In the genomic region with DNA sequence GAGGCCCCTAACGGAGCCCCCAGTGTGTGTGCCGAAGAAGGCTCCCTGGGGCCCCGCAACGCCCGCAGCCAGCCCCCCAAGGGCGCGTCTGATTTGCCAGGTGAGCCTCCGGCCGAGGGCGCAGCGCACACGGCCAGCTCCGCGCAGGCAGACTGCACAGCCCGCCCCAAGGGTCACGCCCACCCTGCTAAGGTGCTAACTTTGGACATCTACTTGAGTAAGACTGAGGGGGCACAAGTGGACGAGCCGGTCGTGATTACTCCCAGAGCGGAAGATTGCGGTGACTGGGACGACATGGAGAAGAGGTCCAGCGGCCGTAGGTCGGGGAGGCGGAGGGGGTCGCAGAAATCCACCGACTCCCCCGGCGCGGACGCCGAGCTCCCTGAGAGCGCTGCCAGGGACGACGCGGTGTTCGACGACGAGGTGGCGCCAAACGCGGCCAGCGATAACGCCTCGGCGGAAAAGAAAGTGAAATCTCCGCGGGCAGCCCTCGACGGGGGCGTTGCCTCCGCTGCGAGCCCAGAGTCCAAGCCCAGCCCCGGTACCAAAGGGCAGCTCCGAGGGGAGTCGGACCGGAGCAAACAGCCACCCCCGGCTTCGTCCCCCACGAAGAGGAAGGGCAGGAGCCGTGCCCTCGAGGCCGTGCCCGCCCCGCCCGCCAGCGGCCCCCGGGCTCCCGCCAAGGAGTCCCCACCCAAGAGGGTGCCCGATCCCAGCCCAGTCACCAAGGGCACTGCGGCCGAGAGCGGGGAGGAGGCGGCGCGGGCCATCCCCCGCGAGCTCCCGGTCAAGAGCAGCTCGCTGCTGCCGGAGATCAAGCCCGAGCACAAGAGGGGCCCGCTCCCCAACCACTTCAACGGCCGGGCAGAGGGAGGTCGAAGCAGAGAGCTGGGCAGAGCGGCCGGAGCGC, we compare ENCODE assay signal across 8 cellular contexts.
DNase-seq lines count a peak whose midpoint lies in the region; ATAC-seq, FAIRE-seq and TF ChIP-seq lines count a peak whose summit lies in the region.

No MANE protein-coding gene starts in this region.

- peak overlapping the region; percentile 79 for H3K9ac ChIP-seq in GM12878 (ENCODE audit: control insufficient read depth, insufficient read depth, low read length)

- TF ChIP-seq EP300 in GM12878 (IDR thresholded peaks at IDR 0.05; ENCODE audit: borderline replicate concordance in 1 of 2, control insufficient read depth in 1 of 2, low read depth in 2 of 2, low read length in 2 of 2): no peak

- intact Hi-C loops in Calu3 (cut with micrococcal nuclease; ENCODE audit: unreplicated experiment): no loop called here
- intact Hi-C loops in GM12878 (cut with micrococcal nuclease; ENCODE audit: unreplicated experiment): loop anchor here (1.0 kb wide), 2 partner anchors 8 to 64 kb away; no protein-coding TSS in a partner anchor

- H3K36me3 ChIP-seq in GM12878 (ENCODE audit: control insufficient read depth in 2 of 2, insufficient read depth in 2 of 2, low read length in 1 of 2): no peaks in the 10 kb centered on the region

- no peaks in the 10 kb centered on the region for H3K27me3 Mint-ChIP-seq in Calu3 (ENCODE audit: unreplicated experiment)

- H2AFZ ChIP-seq in GM12878 (ENCODE audit: control insufficient read depth, low read depth, low read length): peak overlapping the region; percentile 45

- no peak for TF ChIP-seq CTCF in Calu3 (IDR thresholded peaks at IDR 0.05; ENCODE audit: unreplicated experiment)
- peak in 2 of 3 experiments; percentile 45 to 59; a peak in 3 of 6 replicates for TF ChIP-seq CTCF in GM12878 (IDR thresholded peaks at IDR 0.05 in 2 of 3, conservative IDR thresholded peaks at IDR 0.05 in 1 of 3; ENCODE audit: control insufficient read depth in 2 of 3, extremely low read depth in 1 of 3, insufficient read depth in 1 of 3, low read depth in 3 of 3, low read length in 3 of 3)

- BruUV-seq in Calu3 (replicated peaks; lab: Mats Ljungman, UMichigan) (no TSS peak), GM12878 (replicated peaks; lab: Mats Ljungman, UMichigan) (no TSS peak)

- H4K20me1 ChIP-seq in GM12878 (ENCODE audit: control insufficient read depth, insufficient read depth): no peaks in the 10 kb centered on the region

- FAIRE-seq in GM12878 (lab: Jason Lieb, UNC): peak; percentile 62

- WGBS in GM12878 (ENCODE audit: insufficient coverage, insufficient replicate concordance, low lambda C conversion rate, missing lambda C conversion rate): 1% methylated on average over 82 of the region's 90 CpGs

- H3K27ac ChIP-seq in GM12878 (ENCODE audit: control insufficient read depth, insufficient read depth): peak overlapping the region; percentile 90

- DNase-seq in Calu3: peak; percentile 83
- DNase-seq in HK-2 (ENCODE audit: unreplicated experiment): peak; percentile 61
- peak; percentile 62 to 84 (median 76) for DNase-seq in T-helper 1 cell
- DNase-seq in GM12878 (ENCODE audit: low read depth, low spot score): no peak
- DNase-seq in iPS-NIHi7 (ENCODE audit: extremely low spot score): peak; percentile 44
- DNase-seq in stimulated activated CD4-positive, alpha-beta T cell treated with anti-CD3 and anti-CD28 coated beads, Interleukin-12 subunit alpha, Interleukin-12 subunit beta, amount 100 ng/mL, for 4 hours: peak; percentile 65
- DNase-seq in SHP77 treated with DMSO at 0.1 percent for 48 hours (lab: John Stamatoyannopoulos, UW): no peak

- H3K4me2 ChIP-seq in GM12878 (ENCODE audit: control insufficient read depth, insufficient read depth): peak overlapping the region; percentile 95

- CTCF ChIA-PET in Calu3 (lab: Charles Lee) (interaction anchor here (0.9 to 2.0 kb wide), 6 partner anchors 11 to 65 kb away, joined by 3 to 12 read pairs (median 4); no protein-coding TSS in a partner anchor), GM12878 (lab: Yijun Ruan, JAX) (interaction anchor here (0.5 to 6.8 kb wide), 19 partner anchors 9 to 1029 kb away, joined by 3 to 79 read pairs (median 4); no protein-coding TSS in a partner anchor)

- H3K27ac Mint-ChIP-seq in Calu3 (ENCODE audit: unreplicated experiment): peak overlapping the region; percentile 73

- POLR2A ChIA-PET in GM12878 (lab: Charles Lee): interaction anchor here (0.5 to 5.6 kb wide), 5 partner anchors 9 to 1022 kb away, joined by 3 to 47 read pairs (median 3); no protein-coding TSS in a partner anchor

- no peaks in the 10 kb centered on the region for H3K9me3 Mint-ChIP-seq in Calu3 (ENCODE audit: low read depth, unreplicated experiment)

- peaks cover 55% of the 10 kb centered on the region for H3K79me2 ChIP-seq in GM12878 (ENCODE audit: control insufficient read depth, insufficient read depth, low read length)

- peaks cover 5% of the 10 kb centered on the region; the same call in 1 of the 2 replicates for H3K4me1 ChIP-seq in GM12878 (ENCODE audit: control insufficient read depth, insufficient read depth, low read length)

- ATAC-seq in GM21360 (IDR thresholded peaks at IDR 0.05; ENCODE audit: unreplicated experiment): peak; percentile 46
- ATAC-seq in GM12878: peak; percentile 75

- H3K9me3 ChIP-seq in GM12878 (replicated peaks; ENCODE audit: control insufficient read depth, insufficient read depth, low read length): no peaks in the 10 kb centered on the region

- peaks cover 11% of the 10 kb centered on the region for H3K4me1 Mint-ChIP-seq in Calu3 (ENCODE audit: low read depth, unreplicated experiment)

- no peaks in the 10 kb centered on the region; a peak in 1 of 4 replicates for H3K27me3 ChIP-seq in GM12878 (replicated peaks in 1 of 2; ENCODE audit: control insufficient read depth in 2 of 2, insufficient read depth in 2 of 2, low read length in 1 of 2)

- peaks cover 60% of the 10 kb centered on the region for H3K36me3 Mint-ChIP-seq in Calu3 (ENCODE audit: insufficient read depth, unreplicated experiment)

- TF ChIP-seq POLR2A in GM12878 (IDR thresholded peaks at IDR 0.05; ENCODE audit: low read depth, low read length): peak; percentile 57; the same call in 1 of the 2 replicates

- in situ Hi-C loops in GM12878 (cut with MboI): loop anchor here (25.0 kb wide), 1 partner anchor 1050 kb away; no protein-coding TSS in a partner anchor

- H3K4me3 ChIP-seq in GM12878: peak overlapping the region; percentile 87

- RAD21 ChIA-PET in GM12878 (lab: Charles Lee; ENCODE audit: unreplicated experiment): interaction anchor here (0.7 to 4.7 kb wide), 18 partner anchors 10 to 1081 kb away, joined by 3 to 101 read pairs (median 4); no protein-coding TSS in a partner anchor

- H3K4me3 Mint-ChIP-seq in Calu3 (ENCODE audit: low read depth, unreplicated experiment): peak overlapping the region; percentile 89

- SMC1A ChIA-PET in GM12878 (lab: Charles Lee; ENCODE audit: uncharacterized antibody, unreplicated experiment): interaction anchor here (0.8 to 6.5 kb wide), 18 partner anchors 11 to 333 kb away, joined by 3 to 109 read pairs (median 6); no protein-coding TSS in a partner anchor

- TF ChIP-seq RAD21 in GM12878 (IDR thresholded peaks at IDR 0.05; ENCODE audit: insufficient read depth, low read depth, low read length): peak; percentile 45

TF ChIP-seq in GM12878, 131 proteins besides CTCF, POLR2A, EP300 and RAD21 (continues in another document):
- TF ChIP-seq SMAD5 (IDR thresholded peaks at IDR 0.05; ENCODE audit: low read depth) (no peak), SUZ12 (IDR thresholded peaks at IDR 0.05; ENCODE audit: unreplicated experiment) (no peak), YY1 (IDR thresholded peaks at IDR 0.05; ENCODE audit: low read depth, low read length) (peak; percentile 52; the same call in 1 of the 2 replicates), MEF2B (IDR thresholded peaks at IDR 0.05; ENCODE audit: partially characterized antibody, poor library complexity, severe bottlenecking) (peak; percentile 8), LARP7 (IDR thresholded peaks at IDR 0.05) (peak; percentile 35; the same call in 1 of the 2 replicates), MXI1 (IDR thresholded peaks at IDR 0.05; ENCODE audit: low read depth, low read length) (peak; percentile 24), MEF2A (IDR thresholded peaks at IDR 0.05; ENCODE audit: insufficient read depth, low read depth, low read length) (0 out of 2 replicates have a peak, but pooled peaks have one; percentile 27), IKZF1 (conservative IDR thresholded peaks at IDR 0.05) (peak; percentile 95), ZBED1 (IDR thresholded peaks at IDR 0.05; ENCODE audit: borderline replicate concordance) (0 out of 2 replicates have a peak, but pooled peaks have one; percentile 7)
- TF ChIP-seq, protein P1, sequence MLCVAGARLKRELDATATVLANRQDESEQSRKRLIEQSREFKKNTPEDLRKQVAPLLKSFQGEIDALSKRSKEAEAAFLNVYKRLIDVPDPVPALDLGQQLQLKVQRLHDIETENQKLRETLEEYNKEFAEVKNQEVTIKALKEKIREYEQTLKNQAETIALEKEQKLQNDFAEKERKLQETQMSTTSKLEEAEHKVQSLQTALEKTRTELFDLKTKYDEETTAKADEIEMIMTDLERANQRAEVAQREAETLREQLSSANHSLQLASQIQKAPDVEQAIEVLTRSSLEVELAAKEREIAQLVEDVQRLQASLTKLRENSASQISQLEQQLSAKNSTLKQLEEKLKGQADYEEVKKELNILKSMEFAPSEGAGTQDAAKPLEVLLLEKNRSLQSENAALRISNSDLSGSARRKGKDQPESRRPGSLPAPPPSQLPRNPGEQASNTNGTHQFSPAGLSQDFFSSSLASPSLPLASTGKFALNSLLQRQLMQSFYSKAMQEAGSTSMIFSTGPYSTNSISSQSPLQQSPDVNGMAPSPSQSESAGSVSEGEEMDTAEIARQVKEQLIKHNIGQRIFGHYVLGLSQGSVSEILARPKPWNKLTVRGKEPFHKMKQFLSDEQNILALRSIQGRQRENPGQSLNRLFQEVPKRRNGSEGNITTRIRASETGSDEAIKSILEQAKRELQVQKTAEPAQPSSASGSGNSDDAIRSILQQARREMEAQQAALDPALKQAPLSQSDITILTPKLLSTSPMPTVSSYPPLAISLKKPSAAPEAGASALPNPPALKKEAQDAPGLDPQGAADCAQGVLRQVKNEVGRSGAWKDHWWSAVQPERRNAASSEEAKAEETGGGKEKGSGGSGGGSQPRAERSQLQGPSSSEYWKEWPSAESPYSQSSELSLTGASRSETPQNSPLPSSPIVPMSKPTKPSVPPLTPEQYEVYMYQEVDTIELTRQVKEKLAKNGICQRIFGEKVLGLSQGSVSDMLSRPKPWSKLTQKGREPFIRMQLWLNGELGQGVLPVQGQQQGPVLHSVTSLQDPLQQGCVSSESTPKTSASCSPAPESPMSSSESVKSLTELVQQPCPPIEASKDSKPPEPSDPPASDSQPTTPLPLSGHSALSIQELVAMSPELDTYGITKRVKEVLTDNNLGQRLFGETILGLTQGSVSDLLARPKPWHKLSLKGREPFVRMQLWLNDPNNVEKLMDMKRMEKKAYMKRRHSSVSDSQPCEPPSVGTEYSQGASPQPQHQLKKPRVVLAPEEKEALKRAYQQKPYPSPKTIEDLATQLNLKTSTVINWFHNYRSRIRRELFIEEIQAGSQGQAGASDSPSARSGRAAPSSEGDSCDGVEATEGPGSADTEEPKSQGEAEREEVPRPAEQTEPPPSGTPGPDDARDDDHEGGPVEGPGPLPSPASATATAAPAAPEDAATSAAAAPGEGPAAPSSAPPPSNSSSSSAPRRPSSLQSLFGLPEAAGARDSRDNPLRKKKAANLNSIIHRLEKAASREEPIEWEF (IDR thresholded peaks at IDR 0.05; ENCODE audit: insufficient replicate concordance, low read depth, low read length): no peak

Comparison
In these comparisons a context has a peak if more than half of its experiments do, and no peak if none do; other contexts are left out.
1. DNase-seq: peak in Calu3 (single experiment), HK-2 (single experiment), T-helper 1 cell (5 of 5), iPS-NIHi7 (single experiment) and stimulated activated CD4-positive, alpha-beta T cell treated with anti-CD3 and anti-CD28 coated beads, Interleukin-12 subunit alpha, Interleukin-12 subunit beta, amount 100 ng/mL, for 4 hours (single experiment); none in GM12878 (single experiment) and SHP77 treated with DMSO at 0.1 percent for 48 hours (single experiment).